ENCODE assay signal across 13 cellular contexts in the genomic region with DNA sequence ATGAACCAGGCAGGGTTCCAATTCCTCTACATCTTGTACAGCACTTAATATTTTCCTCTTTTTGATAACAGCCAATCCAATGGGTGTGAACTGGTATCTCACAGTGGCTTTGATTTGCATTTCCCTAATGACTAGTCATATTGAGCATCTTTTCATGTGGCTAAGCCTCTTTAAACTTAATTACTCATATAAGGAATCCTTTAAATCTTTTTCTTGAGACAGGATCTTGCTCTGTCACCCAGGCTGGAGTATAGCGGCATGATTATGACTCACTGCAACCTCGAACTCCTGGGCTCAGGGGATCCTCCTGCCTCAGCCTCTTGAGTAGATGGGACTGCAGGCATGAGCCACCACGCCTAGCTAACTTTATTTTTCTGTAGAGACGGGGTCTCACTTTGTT. TPM values are rescaled to one million over a fixed set of nuclear protein-coding genes. Genes with fewer than 3 reads are reported as not detected.
A peak's percentile ranks its signal among the peaks of the same experiment; 100 is the strongest.
DNase-seq lines count a peak whose midpoint lies in the region; ATAC-seq, FAIRE-seq and TF ChIP-seq lines count a peak whose summit lies in the region.
"Had no signal": no experiment of that assay in that cellular context is flagged by ENCODE, and none has a peak within 500 bp of the region (broad histone marks: within the 10 kb centered on the region; RNA-seq: fewer than 3 reads in every experiment).

No MANE protein-coding gene starts in this region.

- no peak overlapping the region for H3K4me3 ChIP-seq in lower leg skin (ENCODE audit: low read depth, poor library complexity, severe bottlenecking)

- H3K27me3 Mint-ChIP-seq in activated T-cell treated with anti-CD3 and anti-CD28 coated beads, Interleukin-2, amount 50 U/mL, for 24 hours: no peaks in the 10 kb centered on the region
- H3K27me3 Mint-ChIP-seq: type B pancreatic cell had no signal

- peaks cover 14% of the 10 kb centered on the region for H3K4me1 Mint-ChIP-seq in activated T-cell treated with anti-CD3 and anti-CD28 coated beads, Interleukin-2, amount 50 U/mL, for 24 hours (ENCODE audit: low read depth)
- peaks cover 7% of the 10 kb centered on the region for H3K4me1 Mint-ChIP-seq in stimulated activated effector memory CD8-positive, alpha-beta T cell treated with anti-CD3 and anti-CD28 coated beads, Interleukin-12 subunit alpha, Interleukin-12 subunit beta, amount 100 ng/mL, for 72 hours

- no peak overlapping the region for H3K27ac ChIP-seq in foreskin keratinocyte

- ATAC-seq in foreskin keratinocyte: peak; percentile 61
- peak; percentile 92 for ATAC-seq in stimulated activated effector memory CD8-positive, alpha-beta T cell treated with anti-CD3 and anti-CD28 coated beads, Interleukin-12 subunit alpha, Interleukin-12 subunit beta, amount 100 ng/mL, for 72 hours
- ATAC-seq in HG02885 (IDR thresholded peaks at IDR 0.05; ENCODE audit: poor library complexity, unreplicated experiment): no peak

- H3K4me1 ChIP-seq in foreskin keratinocyte: no peaks in the 10 kb centered on the region

- no peak for TF ChIP-seq POLR2A in lower leg skin (IDR thresholded peaks at IDR 0.05)

- peak overlapping the region; percentile 87 for H3K27ac Mint-ChIP-seq in activated T-cell treated with anti-CD3 and anti-CD28 coated beads, Interleukin-2, amount 50 U/mL, for 24 hours
- H3K27ac Mint-ChIP-seq in stimulated activated effector memory CD8-positive, alpha-beta T cell treated with anti-CD3 and anti-CD28 coated beads, Interleukin-12 subunit alpha, Interleukin-12 subunit beta, amount 100 ng/mL, for 72 hours: peak overlapping the region; percentile 46
- H3K27ac Mint-ChIP-seq: type B pancreatic cell had no signal

- H3K9me3 Mint-ChIP-seq in activated T-cell treated with anti-CD3 and anti-CD28 coated beads, Interleukin-2, amount 50 U/mL, for 24 hours: no peaks in the 10 kb centered on the region
- H3K9me3 Mint-ChIP-seq in stimulated activated effector memory CD8-positive, alpha-beta T cell treated with anti-CD3 and anti-CD28 coated beads, Interleukin-12 subunit alpha, Interleukin-12 subunit beta, amount 100 ng/mL, for 72 hours: no peaks in the 10 kb centered on the region
- H3K9me3 Mint-ChIP-seq: type B pancreatic cell had no signal

- WGBS in lower leg skin, 2 donors: 80 to 91% methylated on average over 4 of the region's 4 CpGs

- no peak for FAIRE-seq in D721Med (lab: Jason Lieb, UNC)
- FAIRE-seq: endometrium, GM19239 had no signal

- peaks cover 91% of the 10 kb centered on the region for H3K36me3 Mint-ChIP-seq in activated T-cell treated with anti-CD3 and anti-CD28 coated beads, Interleukin-2, amount 50 U/mL, for 24 hours (ENCODE audit: low read depth)
- H3K36me3 Mint-ChIP-seq in stimulated activated effector memory CD8-positive, alpha-beta T cell treated with anti-CD3 and anti-CD28 coated beads, Interleukin-12 subunit alpha, Interleukin-12 subunit beta, amount 100 ng/mL, for 72 hours: peaks cover 100% of the 10 kb centered on the region

- no peak overlapping the region for H3K4me3 Mint-ChIP-seq in activated T-cell treated with anti-CD3 and anti-CD28 coated beads, Interleukin-2, amount 50 U/mL, for 24 hours
- no peak overlapping the region for H3K4me3 Mint-ChIP-seq in stimulated activated effector memory CD8-positive, alpha-beta T cell treated with anti-CD3 and anti-CD28 coated beads, Interleukin-12 subunit alpha, Interleukin-12 subunit beta, amount 100 ng/mL, for 72 hours
- H3K4me3 Mint-ChIP-seq: type B pancreatic cell had no signal

- intact Hi-C loops in lower leg skin (cut with DNase I; ENCODE audit: low total_unique reads): no loop called here

- DNase-seq in activated gamma-delta T cell treated with anti-CD3 and anti-CD28 coated beads, Interleukin-2, amount 50 U/mL, for 16 hours (ENCODE audit: low read depth): peak; percentile 1
- DNase-seq in activated gamma-delta T cell treated with Interleukin-2 at 50 U/mL for 16 hours: no peak
- peak; percentile 34 for DNase-seq in activated T-cell treated with anti-CD3 and anti-CD28 coated beads, Interleukin-2, amount 50 U/mL, for 24 hours
- DNase-seq in foreskin keratinocyte: peak in 1 of 2 donors; percentile 14
- DNase-seq in stimulated activated effector memory CD8-positive, alpha-beta T cell treated with anti-CD3 and anti-CD28 coated beads, Interleukin-12 subunit alpha, Interleukin-12 subunit beta, amount 100 ng/mL, for 72 hours (ENCODE audit: low spot score in 2 of 2): no peak
- no peak for DNase-seq in lower leg skin (ENCODE audit: low spot score in 2 of 2)
- DNase-seq in D721Med (ENCODE audit: insufficient read length, low spot score): no peak
- DNase-seq: NCI-H187 had no signal

- TF ChIP-seq CTCF in foreskin keratinocyte (conservative IDR thresholded peaks at IDR 0.05) (no peak), lower leg skin (IDR thresholded peaks at IDR 0.05) (no peak), D721Med (IDR thresholded peaks at IDR 0.05; ENCODE audit: insufficient read depth, missing control alignments) (no peak)

- no peaks in the 10 kb centered on the region for H3K27me3 ChIP-seq in foreskin keratinocyte

RNA-seq across cellular contexts. Expression of a gene that starts 38.2 kb away (rescaled TPM):
- total RNA-seq in foreskin keratinocyte (0.10 and 0.11 TPM in 2 replicates), lower leg skin (1 to 10 TPM in 1 of 4 donors, under 1 TPM in 3; 0.27 to 1.2 (median 0.32) TPM)
- polyA plus RNA-seq in foreskin keratinocyte: 0.07 and 0.09 TPM in 2 replicates
- total RNA-seq: HT-29 had no signal

RNA-seq across cellular contexts. Expression of a gene that starts 56.5 kb away (rescaled TPM):
- total RNA-seq in foreskin keratinocyte (23.0 and 23.1 TPM in 2 replicates), lower leg skin (10 to 100 TPM; 23.3 to 35.4 (median 31.1) TPM)
- 3.8 and 4.4 TPM in 2 replicates for polyA plus RNA-seq in foreskin keratinocyte

Comparison
In these comparisons a context has a peak if more than half of its experiments do, and no peak if none do; other contexts are left out.
1. DNase-seq: peak in activated gamma-delta T cell treated with anti-CD3 and anti-CD28 coated beads, Interleukin-2, amount 50 U/mL, for 16 hours (single experiment) and activated T-cell treated with anti-CD3 and anti-CD28 coated beads, Interleukin-2, amount 50 U/mL, for 24 hours (single experiment); none in activated gamma-delta T cell treated with Interleukin-2 at 50 U/mL for 16 hours (single experiment), stimulated activated effector memory CD8-positive, alpha-beta T cell treated with anti-CD3 and anti-CD28 coated beads, Interleukin-12 subunit alpha, Interleukin-12 subunit beta, amount 100 ng/mL, for 72 hours (0 of 2), lower leg skin (0 of 2) and D721Med (single experiment).